In genomic region chr6:42050011-42050896, GRCh38 we compare ENCODE assay signal across 1 cellular context.
TF ChIP-seq lines count a peak whose summit lies in the region.

TSS of gene TAF8 (plus strand) at chr6:42050524. CDS start at chr6:42050542, 18 bp downstream.

TF ChIP-seq in HepG2, 621 proteins besides CTCF, POLR2A, EP300 and RAD21 (continued from another document):
- TF ChIP-seq ZNF644 (CRISPR knock-in tag; IDR thresholded peaks at IDR 0.05; ENCODE audit: low read depth), result 0 out of 2 replicates have a peak, but pooled peaks have one; percentile 11
- no peak for TF ChIP-seq ZNF557 (CRISPR knock-in tag; IDR thresholded peaks at IDR 0.05)
- TF ChIP-seq ZNF598 (CRISPR knock-in tag; IDR thresholded peaks at IDR 0.05; ENCODE audit: borderline replicate concordance), result 0 out of 2 replicates have a peak, but pooled peaks have one; percentile 30
- TF ChIP-seq MEIS2 (CRISPR knock-in tag; IDR thresholded peaks at IDR 0.05), result peak; percentile 58; the same call in 1 of the 2 replicates
- peak; percentile 77; the same call in 1 of the 2 replicates for TF ChIP-seq CC2D1A (CRISPR knock-in tag; IDR thresholded peaks at IDR 0.05)
- no peak for TF ChIP-seq ZNF251 (CRISPR knock-in tag; IDR thresholded peaks at IDR 0.05)
TF ChIP-seq in HepG2: peak in this region for 356.
